ENCODE assay signal across 11 cellular contexts in the genomic region with DNA sequence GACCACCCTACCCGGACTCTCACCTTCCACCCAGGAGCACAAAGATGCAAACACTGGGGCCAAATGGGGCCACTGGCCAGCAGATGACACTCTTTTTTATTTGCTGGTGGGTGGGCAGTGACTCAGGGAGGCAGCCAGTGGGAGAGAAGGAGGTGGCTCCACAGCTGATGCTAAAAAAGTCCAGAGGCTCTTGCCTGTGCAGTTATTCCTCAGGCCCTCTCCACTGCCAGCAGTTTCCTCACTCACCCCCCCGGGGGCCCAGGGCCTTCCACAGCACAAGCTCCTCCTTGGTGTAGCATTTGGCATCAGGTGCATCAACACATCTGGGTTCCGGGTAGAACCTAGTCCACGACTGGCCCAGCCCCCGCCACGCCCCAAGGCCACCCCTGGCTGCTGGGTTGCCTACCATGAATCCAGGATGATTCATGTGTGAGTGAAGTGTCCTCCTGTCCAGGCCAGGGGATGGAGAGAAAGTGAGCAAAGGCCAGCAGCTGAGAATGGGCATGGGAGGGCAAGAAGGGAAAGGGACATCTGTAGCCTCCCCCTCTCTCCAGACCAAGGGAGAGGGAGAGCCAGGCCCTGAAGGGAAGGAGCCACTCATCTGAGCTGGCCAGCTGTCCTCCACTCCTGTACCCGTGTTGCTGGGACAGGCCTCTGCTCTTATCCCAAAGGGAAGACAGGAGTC. TPM values are rescaled to one million over a fixed set of nuclear protein-coding genes. Genes with fewer than 3 reads are reported as not detected.
DNase-seq lines count a peak whose midpoint lies in the region; ATAC-seq, FAIRE-seq and TF ChIP-seq lines count a peak whose summit lies in the region.
"Had no signal": no experiment of that assay in that cellular context is flagged by ENCODE, and none has a peak within 500 bp of the region (broad histone marks: within the 10 kb centered on the region; RNA-seq: fewer than 3 reads in every experiment).

No MANE protein-coding gene starts in this region.

- H3K27me3 ChIP-seq in endodermal cell (ENCODE audit: control insufficient read depth, insufficient read depth, low read length, poor library complexity, severe bottlenecking) (peaks cover 76% of the 10 kb centered on the region), H7 (ENCODE audit: control insufficient read depth, insufficient read depth, low read length) (peaks cover 47% of the 10 kb centered on the region)

- H3K4me3 Mint-ChIP-seq in natural killer cell treated with Interleukin-12 subunit alpha and Interleukin-12 subunit beta and Interleukin-15 and Interleukin-18, amount 100 ng/mL, for 72 hours: peak overlapping the region; percentile 12
- H3K4me3 Mint-ChIP-seq in natural killer cell: no peak overlapping the region
- no peak overlapping the region for H3K4me3 Mint-ChIP-seq in endodermal cell
- H3K4me3 Mint-ChIP-seq in naive thymus-derived CD8-positive, alpha-beta T cell: peak overlapping the region in 6 of 10 donors; percentile 29 to 56 (median 42)

- H3K4me3 ChIP-seq in endodermal cell (ENCODE audit: low read length): no peak overlapping the region
- H3K4me3 ChIP-seq in H7 (ENCODE audit: insufficient read depth, low read depth, low read length): no peak overlapping the region
- H3K4me3 ChIP-seq in kidney (ENCODE audit: low read length in 2 of 2): no peak overlapping the region
- H3K4me3 ChIP-seq: left lung had no signal

- H3K27me3 Mint-ChIP-seq in natural killer cell treated with Interleukin-12 subunit alpha and Interleukin-12 subunit beta and Interleukin-15 and Interleukin-18, amount 100 ng/mL, for 72 hours: peaks cover 41 to 47% of the 10 kb centered on the region in 2 donors
- H3K27me3 Mint-ChIP-seq in natural killer cell (ENCODE audit: low read depth in 2 of 2) (peaks cover 43 to 49% of the 10 kb centered on the region in 2 donors), endodermal cell (ENCODE audit: insufficient read depth) (peaks cover 89% of the 10 kb centered on the region)
- peaks cover 8 to 50% (median 31%) of the 10 kb centered on the region in 5 donors for H3K27me3 Mint-ChIP-seq in naive thymus-derived CD8-positive, alpha-beta T cell

- H3K4me1 ChIP-seq in endodermal cell (ENCODE audit: control insufficient read depth, insufficient read depth, low read length) (peaks cover 3% of the 10 kb centered on the region), kidney (ENCODE audit: control insufficient read depth in 1 of 2, insufficient read depth in 1 of 2, low read depth in 1 of 2, low read length in 2 of 2) (no peaks in the 10 kb centered on the region)

- WGBS in endodermal cell (ENCODE audit: insufficient coverage in 1 of 2, insufficient read length in 1 of 2), 2 experiments: 58 to 62% methylated on average over 5 to 7 of the region's 7 CpGs

- TF ChIP-seq CTCF in natural killer cell (IDR thresholded peaks at IDR 0.05) (no peak), endodermal cell (conservative IDR thresholded peaks at IDR 0.05) (no peak), kidney (IDR thresholded peaks at IDR 0.05; ENCODE audit: borderline replicate concordance, extremely low read depth, insufficient read depth) (no peak)

- H3K9ac ChIP-seq in endodermal cell (ENCODE audit: extremely low read depth, low read length, poor library complexity, severe bottlenecking): no peak overlapping the region
- no peak overlapping the region for H3K9ac ChIP-seq in kidney (ENCODE audit: low read length in 2 of 2)

- H3K9me3 Mint-ChIP-seq in natural killer cell treated with Interleukin-12 subunit alpha and Interleukin-12 subunit beta and Interleukin-15 and Interleukin-18, amount 100 ng/mL, for 72 hours: no peaks in the 10 kb centered on the region
- H3K9me3 Mint-ChIP-seq in natural killer cell (no peaks in the 10 kb centered on the region), endodermal cell (no peaks in the 10 kb centered on the region)
- no peaks in the 10 kb centered on the region for H3K9me3 Mint-ChIP-seq in naive thymus-derived CD8-positive, alpha-beta T cell

- no peaks in the 10 kb centered on the region for H3K9me3 ChIP-seq in endodermal cell (ENCODE audit: control insufficient read depth, low read length)
- no peaks in the 10 kb centered on the region for H3K9me3 ChIP-seq in kidney (ENCODE audit: control insufficient read depth in 1 of 2, low read length in 2 of 2)
- H3K9me3 ChIP-seq: left lung, psoas muscle, suprapubic skin had no signal

- H3K27ac ChIP-seq in endodermal cell (ENCODE audit: low read depth, low read length) (peak overlapping the region; percentile 94), kidney (ENCODE audit: low read depth in 2 of 2, low read length in 2 of 2) (no peak overlapping the region)
- H3K27ac ChIP-seq: left lung, psoas muscle, suprapubic skin had no signal

- peaks cover 16 to 20% of the 10 kb centered on the region in 2 donors for H3K4me1 Mint-ChIP-seq in natural killer cell treated with Interleukin-12 subunit alpha and Interleukin-12 subunit beta and Interleukin-15 and Interleukin-18, amount 100 ng/mL, for 72 hours (ENCODE audit: low read depth in 2 of 2)
- peaks cover 20 to 26% of the 10 kb centered on the region in 2 donors for H3K4me1 Mint-ChIP-seq in natural killer cell
- peaks cover 10% of the 10 kb centered on the region for H3K4me1 Mint-ChIP-seq in endodermal cell
- H3K4me1 Mint-ChIP-seq in naive thymus-derived CD8-positive, alpha-beta T cell: peaks cover 21 to 33% (median 27%) of the 10 kb centered on the region in 4 donors

- ATAC-seq in natural killer cell treated with Interleukin-12 subunit alpha and Interleukin-12 subunit beta and Interleukin-15 and Interleukin-18, amount 100 ng/mL, for 72 hours: no peak
- ATAC-seq in natural killer cell: no peak
- no peak for ATAC-seq in naive thymus-derived CD8-positive, alpha-beta T cell
- ATAC-seq in GM21786 (IDR thresholded peaks at IDR 0.05; ENCODE audit: unreplicated experiment): no peak

- POLR2A ChIA-PET in naive thymus-derived CD8-positive, alpha-beta T cell (lab: Charles Lee): interaction anchor here (0.8 to 2.8 kb wide), 5 partner anchors 11 to 48 kb away, joined by 3 to 14 read pairs (median 3); partner anchors contain the start of gene NOS3

- H3K27ac Mint-ChIP-seq in natural killer cell treated with Interleukin-12 subunit alpha and Interleukin-12 subunit beta and Interleukin-15 and Interleukin-18, amount 100 ng/mL, for 72 hours: no peak overlapping the region
- H3K27ac Mint-ChIP-seq in natural killer cell (no peak overlapping the region), endodermal cell (no peak overlapping the region)
- H3K27ac Mint-ChIP-seq in naive thymus-derived CD8-positive, alpha-beta T cell: peak overlapping the region in 1 of 10 donors; percentile 14

- no peak for FAIRE-seq in kidney (lab: Jason Lieb, UNC)

- no peak for DNase-seq in natural killer cell treated with Interleukin-12 subunit alpha and Interleukin-12 subunit beta and Interleukin-15 and Interleukin-18, amount 100 ng/mL, for 72 hours (ENCODE audit: low spot score)
- DNase-seq in natural killer cell (no peak), endodermal cell (no peak), GM19238 (ENCODE audit: insufficient read length, low spot score) (no peak), H7 (no peak), kidney (no peak)
- DNase-seq in naive thymus-derived CD8-positive, alpha-beta T cell: peak in 1 of 10 donors; percentile 37
- DNase-seq: psoas muscle had no signal

- H3K36me3 Mint-ChIP-seq in natural killer cell treated with Interleukin-12 subunit alpha and Interleukin-12 subunit beta and Interleukin-15 and Interleukin-18, amount 100 ng/mL, for 72 hours: peaks cover 4% of the 10 kb centered on the region
- H3K36me3 Mint-ChIP-seq in natural killer cell: no peaks in the 10 kb centered on the region
- no peaks in the 10 kb centered on the region for H3K36me3 Mint-ChIP-seq in endodermal cell (ENCODE audit: low read depth)
- no peaks in the 10 kb centered on the region for H3K36me3 Mint-ChIP-seq in naive thymus-derived CD8-positive, alpha-beta T cell

- intact Hi-C loops in natural killer cell (cut with micrococcal nuclease): loop anchor here (5.0 kb wide), 1 partner anchor 32 kb away; no protein-coding TSS in a partner anchor
- intact Hi-C loops in kidney (cut with DNase I): no loop called here

- no peaks in the 10 kb centered on the region for H3K36me3 ChIP-seq in endodermal cell (ENCODE audit: control insufficient read depth, insufficient read depth, low read length)
- no peaks in the 10 kb centered on the region for H3K36me3 ChIP-seq in H7 (replicated peaks; ENCODE audit: control insufficient read depth, insufficient read depth, low read length)
- no peaks in the 10 kb centered on the region for H3K36me3 ChIP-seq in kidney (ENCODE audit: control insufficient read depth in 1 of 2, insufficient read depth in 2 of 2, low read length in 2 of 2)
- H3K36me3 ChIP-seq: left lung, suprapubic skin had no signal

RNA-seq across cellular contexts. Expression of gene KCNH2, which starts 1.7 kb away (rescaled TPM):
- under 1 TPM in 1 of 2 donors, not detected in 1; 0.22 TPM for total RNA-seq in natural killer cell treated with Interleukin-12 subunit alpha and Interleukin-12 subunit beta and Interleukin-15 and Interleukin-18, amount 100 ng/mL, for 72 hours
- under 1 TPM in 2 of 3 donors, not detected in 1; 0.39 to 0.60 TPM for total RNA-seq in natural killer cell
- total RNA-seq in endodermal cell: 1 to 10 TPM; 1.1 to 1.9 TPM
- 19.3 TPM for polyA plus RNA-seq in endodermal cell (2013, experiment 1 of 2)
- 17.8 TPM for polyA plus RNA-seq in endodermal cell (2013, experiment 2 of 2)
- 1 to 10 TPM; 1.3 to 1.6 TPM for total RNA-seq in naive thymus-derived CD8-positive, alpha-beta T cell
- polyA plus RNA-seq in naive thymus-derived CD8-positive, alpha-beta T cell: 1 to 10 TPM in 2 of 3 donors, under 1 TPM in 1; 0.45 to 2.5 (median 1.5) TPM
- total RNA-seq in H7 (2014; rRNA removed; shearing (Covaris generic)): 9.3 and 9.5 TPM in 2 replicates
- total RNA-seq in kidney: 1.3 TPM
- 1.5 TPM for polyA plus RNA-seq in kidney (ENCODE audit: insufficient read depth, low read depth, low replicate concordance)

RNA-seq across cellular contexts. Expression of gene NOS3, which starts 11.0 kb away (rescaled TPM):
- 1 to 10 TPM; 1.2 to 8.0 TPM for total RNA-seq in natural killer cell treated with Interleukin-12 subunit alpha and Interleukin-12 subunit beta and Interleukin-15 and Interleukin-18, amount 100 ng/mL, for 72 hours
- total RNA-seq in natural killer cell (1 to 10 TPM; 2.6 to 5.9 (median 3.8) TPM), endodermal cell (1 to 10 TPM; 2.3 to 9.1 TPM), kidney (51.7 TPM)
- polyA plus RNA-seq in endodermal cell (2013, experiment 1 of 2): 4.0 TPM
- 4.1 TPM for polyA plus RNA-seq in endodermal cell (2013, experiment 2 of 2)
- 1 to 10 TPM; 1.7 to 1.8 TPM for total RNA-seq in naive thymus-derived CD8-positive, alpha-beta T cell
- polyA plus RNA-seq in naive thymus-derived CD8-positive, alpha-beta T cell: 1 to 10 TPM; 1.4 to 3.3 (median 2.0) TPM
- total RNA-seq in H7 (2014; rRNA removed; shearing (Covaris generic)): 15.5 and 16.5 TPM in 2 replicates
- polyA plus RNA-seq in kidney (ENCODE audit: insufficient read depth, low read depth, low replicate concordance): 9.3 TPM

RNA-seq across cellular contexts. Expression of gene ATG9B, which starts 44.4 kb away (rescaled TPM):
- total RNA-seq in natural killer cell treated with Interleukin-12 subunit alpha and Interleukin-12 subunit beta and Interleukin-15 and Interleukin-18, amount 100 ng/mL, for 72 hours: 1 to 10 TPM; 2.5 to 2.7 TPM
- total RNA-seq in natural killer cell (1 to 10 TPM; 4.4 to 4.6 (median 4.5) TPM), endodermal cell (1 to 10 TPM; 2.0 to 3.0 TPM), kidney (0.19 TPM)
- polyA plus RNA-seq in endodermal cell (2013, experiment 1 of 2): 4.3 TPM
- 4.0 TPM for polyA plus RNA-seq in endodermal cell (2013, experiment 2 of 2)
- total RNA-seq in naive thymus-derived CD8-positive, alpha-beta T cell: 10 to 100 TPM; 34.6 to 42.2 TPM
- polyA plus RNA-seq in naive thymus-derived CD8-positive, alpha-beta T cell: 10 to 100 TPM in 2 of 3 donors, 1 to 10 TPM in 1; 9.2 to 39.1 (median 24.7) TPM
- total RNA-seq in H7 (2014; rRNA removed; shearing (Covaris generic)): 1.7 TPM in 2 replicates
- polyA plus RNA-seq in kidney (ENCODE audit: insufficient read depth, low read depth, low replicate concordance): 0.19 TPM
- total RNA-seq: psoas muscle had no signal

RNA-seq across cellular contexts. Expression of gene ABCB8, which starts 48.4 kb away (rescaled TPM):
- total RNA-seq in natural killer cell treated with Interleukin-12 subunit alpha and Interleukin-12 subunit beta and Interleukin-15 and Interleukin-18, amount 100 ng/mL, for 72 hours: 10 to 100 TPM; 43.1 to 82.8 TPM
- total RNA-seq in natural killer cell (10 to 100 TPM; 50.6 to 60.5 (median 53.7) TPM), endodermal cell (10 to 100 TPM; 35.9 to 37.2 TPM), kidney (36.0 TPM)
- 27.6 TPM for polyA plus RNA-seq in endodermal cell (2013, experiment 1 of 2)
- 25.8 TPM for polyA plus RNA-seq in endodermal cell (2013, experiment 2 of 2)
- total RNA-seq in naive thymus-derived CD8-positive, alpha-beta T cell: 10 to 100 TPM; 71.3 to 74.7 TPM
- 10 to 100 TPM; 17.1 to 18.4 (median 17.4) TPM for polyA plus RNA-seq in naive thymus-derived CD8-positive, alpha-beta T cell
- 26.7 and 29.7 TPM in 2 replicates for total RNA-seq in H7 (2014; rRNA removed; shearing (Covaris generic))
- polyA plus RNA-seq in kidney (ENCODE audit: insufficient read depth, low read depth, low replicate concordance): 34.3 TPM

Comparison
In these comparisons a context has a peak if more than half of its experiments do, and no peak if none do; other contexts are left out.
1. H3K4me3 Mint-ChIP-seq: peak in natural killer cell treated with Interleukin-12 subunit alpha and Interleukin-12 subunit beta and Interleukin-15 and Interleukin-18, amount 100 ng/mL, for 72 hours (single experiment) and naive thymus-derived CD8-positive, alpha-beta T cell (6 of 10); none in natural killer cell (single experiment) and endodermal cell (single experiment).
2. RNA of gene ATG9B, which starts 44.4 kb away (total RNA-seq): 34.6 to 42.2 TPM in naive thymus-derived CD8-positive, alpha-beta T cell; 4.4 to 4.6 TPM in natural killer cell, 2.0 to 3.0 TPM in endodermal cell, 2.5 to 2.7 TPM in natural killer cell treated with Interleukin-12 subunit alpha and Interleukin-12 subunit beta and Interleukin-15 and Interleukin-18, amount 100 ng/mL, for 72 hours, 1.7 TPM in H7 and 0.19 TPM in kidney (single experiment); every median in the first group is over 4 times any median in the second.